19 cellular contexts compared by ENCODE assay signal in genomic region chr3:40661285-40661684, GRCh38.
"Had no signal": no experiment of that assay in that cellular context is flagged by ENCODE, and none has a peak within 500 bp of the region (broad histone marks: within the 10 kb centered on the region; RNA-seq: fewer than 3 reads in every experiment).

No MANE protein-coding gene starts in this region.

- H3K27ac Mint-ChIP-seq: natural killer cell treated with Interleukin-12 subunit alpha and Interleukin-12 subunit beta and Interleukin-15 and Interleukin-18, amount 100 ng/mL, for 72 hours; progenitor cell of endocrine pancreas; stimulated activated memory B cell treated with anti-CD40 and anti-IgM and Interleukin-4, amounts not matched to agents 10 μg/mL and 1 μg/mL and 100 μg/mL, for 72 hours; stimulated activated naive CD8-positive, alpha-beta T cell treated with anti-CD3 and anti-CD28 coated beads, Interleukin-15, Interleukin-2, amounts not matched to agents 100 ng/mL and 50 ng/mL, for 24 hours had no signal

- H3K4me3 Mint-ChIP-seq: naive B cell; natural killer cell treated with Interleukin-12 subunit alpha and Interleukin-12 subunit beta and Interleukin-15 and Interleukin-18, amount 100 ng/mL, for 72 hours; neural crest cell; stimulated activated memory B cell treated with anti-CD40 and anti-IgM and Interleukin-4, amounts not matched to agents 10 μg/mL and 1 μg/mL and 100 μg/mL, for 72 hours; stimulated activated naive CD8-positive, alpha-beta T cell treated with anti-CD3 and anti-CD28 coated beads, Interleukin-15, Interleukin-2, amounts not matched to agents 100 ng/mL and 50 ng/mL, for 24 hours had no signal

- DNase-seq: cerebellar nuclear complex; cortex of kidney; dorsolateral prefrontal cortex; effector CD4-positive, alpha-beta T cell; head of caudate nucleus; midbrain; naive B cell; sigmoid colon; spleen; stimulated activated CD4-positive, alpha-beta T cell treated with anti-CD3 and anti-CD28 coated beads, Interleukin-4, amount 100 ng/mL, for 4 hours; transverse colon; upper lobe of right lung; uterus had no signal

- H3K27me3 Mint-ChIP-seq: stimulated activated memory B cell treated with anti-CD40 and anti-IgM and Interleukin-4, amounts not matched to agents 10 μg/mL and 1 μg/mL and 100 μg/mL, for 72 hours had no signal

- ATAC-seq: left lobe of liver; natural killer cell treated with Interleukin-12 subunit alpha and Interleukin-12 subunit beta and Interleukin-15 and Interleukin-18, amount 100 ng/mL, for 72 hours; stimulated activated memory B cell treated with anti-CD40 and anti-IgM and Interleukin-4, amounts not matched to agents 10 μg/mL and 1 μg/mL and 100 μg/mL, for 72 hours had no signal
